In the genomic region with DNA sequence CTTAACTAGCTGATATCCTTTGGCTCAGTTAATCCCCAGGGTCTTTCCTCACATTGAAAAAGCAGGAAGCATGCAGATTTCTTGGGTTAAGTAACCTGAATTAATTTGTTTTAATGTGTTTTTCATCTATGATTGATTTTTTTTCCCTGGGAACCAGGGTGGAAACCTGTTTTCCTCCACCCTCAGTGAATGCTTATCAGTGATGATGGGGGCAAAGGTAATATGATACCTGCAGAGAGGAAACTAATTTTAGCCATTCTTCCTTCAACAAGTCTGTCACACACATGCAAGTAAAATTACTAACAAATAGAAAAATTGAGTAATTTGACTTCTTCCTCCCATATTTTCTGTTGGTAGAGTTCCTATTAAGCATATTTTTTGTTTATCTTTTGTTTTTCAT, we compare ENCODE assay signal across 39 cellular contexts. TPM values are rescaled to one million over a fixed set of nuclear protein-coding genes. Genes with fewer than 3 reads are reported as not detected.
"Had no signal": no experiment of that assay in that cellular context is flagged by ENCODE, and none has a peak within 500 bp of the region (broad histone marks: within the 10 kb centered on the region; RNA-seq: fewer than 3 reads in every experiment).

No MANE protein-coding gene starts in this region.

- ATAC-seq: activated CD8-positive, alpha-beta memory T cell treated with anti-CD3 and anti-CD28 coated beads, Interleukin-2, amount 10 ng/mL, durations not matched to agents 7 days and 5 days; activated naive CD8-positive, alpha-beta T cell treated with anti-CD3 and anti-CD28 coated beads, Interleukin-2, amount 50 U/mL, for 24 hours; Right ventricle myocardium inferior; SK-N-SH treated with all-trans-retinoic acid at 6 μM for 48 hours had no signal

- H3K4me1 Mint-ChIP-seq: activated B cell treated with CpG ODN at 0.5 μM for 24 hours; activated naive CD4-positive, alpha-beta T cell treated with anti-CD3 and anti-CD28 coated beads, Interleukin-2, amount 10 ng/mL, durations not matched to agents 7 days and 5 days; activated naive CD8-positive, alpha-beta T cell treated with anti-CD3 and anti-CD28 coated beads, Interleukin-2, amount 50 U/mL, for 24 hours had no signal

- H3K36me3 ChIP-seq: brain microvascular endothelial cell had no signal

- H3K27ac Mint-ChIP-seq: activated B cell treated with CpG ODN at 0.5 μM for 24 hours; activated CD4-positive, alpha-beta memory T cell treated with anti-CD3 and anti-CD28 coated beads, Interleukin-2, amount 10 ng/mL, durations not matched to agents 7 days and 5 days; activated CD8-positive, alpha-beta memory T cell treated with anti-CD3 and anti-CD28 coated beads, Interleukin-2, amount 10 ng/mL, durations not matched to agents 7 days and 5 days; activated naive CD4-positive, alpha-beta T cell treated with anti-CD3 and anti-CD28 coated beads, Interleukin-2, amount 10 ng/mL, durations not matched to agents 7 days and 5 days; activated naive CD8-positive, alpha-beta T cell; activated naive CD8-positive, alpha-beta T cell treated with anti-CD3 and anti-CD28 coated beads, Interleukin-2, amount 50 U/mL, for 24 hours had no signal

- H3K4me3 Mint-ChIP-seq: activated B cell treated with CpG ODN at 0.5 μM for 24 hours; activated CD4-positive, alpha-beta memory T cell treated with anti-CD3 and anti-CD28 coated beads, Interleukin-2, amount 10 ng/mL, durations not matched to agents 7 days and 5 days; activated CD8-positive, alpha-beta memory T cell treated with anti-CD3 and anti-CD28 coated beads, Interleukin-2, amount 10 ng/mL, durations not matched to agents 7 days and 5 days; activated naive CD4-positive, alpha-beta T cell treated with anti-CD3 and anti-CD28 coated beads, Interleukin-2, amount 10 ng/mL, durations not matched to agents 7 days and 5 days; activated naive CD8-positive, alpha-beta T cell; activated naive CD8-positive, alpha-beta T cell treated with anti-CD3 and anti-CD28 coated beads, Interleukin-2, amount 50 U/mL, for 24 hours had no signal

- FAIRE-seq: RCC 7860 had no signal

- H3K4me3 ChIP-seq: PC-9 had no signal

- H3K9me3 Mint-ChIP-seq: activated B cell treated with CpG ODN at 0.5 μM for 24 hours; activated CD4-positive, alpha-beta memory T cell treated with anti-CD3 and anti-CD28 coated beads, Interleukin-2, amount 10 ng/mL, durations not matched to agents 7 days and 5 days; activated naive CD4-positive, alpha-beta T cell treated with anti-CD3 and anti-CD28 coated beads, Interleukin-2, amount 10 ng/mL, durations not matched to agents 7 days and 5 days; activated naive CD8-positive, alpha-beta T cell treated with anti-CD3 and anti-CD28 coated beads, Interleukin-2, amount 50 U/mL, for 24 hours had no signal

- H3K27ac ChIP-seq: brain microvascular endothelial cell, KMS-11, PC-9, RWPE1, VCaP had no signal

- H3K36me3 Mint-ChIP-seq: activated CD8-positive, alpha-beta memory T cell treated with anti-CD3 and anti-CD28 coated beads, Interleukin-2, amount 10 ng/mL, durations not matched to agents 7 days and 5 days; activated naive CD4-positive, alpha-beta T cell treated with anti-CD3 and anti-CD28 coated beads, Interleukin-2, amount 10 ng/mL, durations not matched to agents 7 days and 5 days; activated naive CD8-positive, alpha-beta T cell had no signal

- DNase-seq: activated B cell treated with CpG ODN at 0.5 μM for 24 hours; activated CD4-positive, alpha-beta memory T cell treated with anti-CD3 and anti-CD28 coated beads, Interleukin-2, amount 10 ng/mL, durations not matched to agents 7 days and 5 days; activated CD4-positive, alpha-beta T cell treated with anti-CD3 and anti-CD28 coated beads for 1 hour; activated CD4-positive, alpha-beta T cell treated with anti-CD3 and anti-CD28 coated beads for 48 hours; activated CD8-positive, alpha-beta memory T cell treated with anti-CD3 and anti-CD28 coated beads for 24 hours; activated CD8-positive, alpha-beta memory T cell treated with anti-CD3 and anti-CD28 coated beads, Interleukin-2, amount 10 ng/mL, durations not matched to agents 7 days and 5 days; activated CD8-positive, alpha-beta memory T cell treated with anti-CD3 and anti-CD28 coated beads, Interleukin-2, amount 50 U/mL, for 48 hours; activated effector memory CD4-positive, alpha-beta T cell treated with Interleukin-2 at 50 U/mL for 16 hours; activated naive CD4-positive, alpha-beta T cell treated with anti-CD3 and anti-CD28 coated beads, Interleukin-2, amount 10 ng/mL, durations not matched to agents 7 days and 5 days; activated naive CD8-positive, alpha-beta T cell treated with anti-CD3 and anti-CD28 coated beads, Interleukin-2, amount 50 U/mL, for 24 hours; activated T-cell treated with anti-CD3 and anti-CD28 coated beads, Interleukin-2, amount 50 U/mL, for 48 hours; anterior cingulate cortex; brain microvascular endothelial cell; central memory CD4-positive, alpha-beta T cell; MM.1S; MV-4-11; NCI-H1092; NCI-H1417 treated with DMSO at 0.1 percent for 48 hours; NCI-H1694; NCI-H2107; NCI-H510A; NCI-H526; NCI-H82; NK-92 treated with Interleukin-12 subunit alpha and Interleukin-12 subunit beta, amount 100 ng/mL, for 24 hours; PC-9; SIG-M5; SW 1271; T-helper 1 cell; T-helper 2 cell; T-helper 9 cell had no signal

RNA-seq across cellular contexts. Expression of a gene that starts 5.9 kb away (rescaled TPM):
- total RNA-seq: activated CD8-positive, alpha-beta memory T cell treated with anti-CD3 and anti-CD28 coated beads, Interleukin-2, amount 10 ng/mL, durations not matched to agents 7 days and 5 days; LHCN-M2; PC-9; Right ventricle myocardium inferior; SK-MEL-5 had no signal
